In the genomic region with DNA sequence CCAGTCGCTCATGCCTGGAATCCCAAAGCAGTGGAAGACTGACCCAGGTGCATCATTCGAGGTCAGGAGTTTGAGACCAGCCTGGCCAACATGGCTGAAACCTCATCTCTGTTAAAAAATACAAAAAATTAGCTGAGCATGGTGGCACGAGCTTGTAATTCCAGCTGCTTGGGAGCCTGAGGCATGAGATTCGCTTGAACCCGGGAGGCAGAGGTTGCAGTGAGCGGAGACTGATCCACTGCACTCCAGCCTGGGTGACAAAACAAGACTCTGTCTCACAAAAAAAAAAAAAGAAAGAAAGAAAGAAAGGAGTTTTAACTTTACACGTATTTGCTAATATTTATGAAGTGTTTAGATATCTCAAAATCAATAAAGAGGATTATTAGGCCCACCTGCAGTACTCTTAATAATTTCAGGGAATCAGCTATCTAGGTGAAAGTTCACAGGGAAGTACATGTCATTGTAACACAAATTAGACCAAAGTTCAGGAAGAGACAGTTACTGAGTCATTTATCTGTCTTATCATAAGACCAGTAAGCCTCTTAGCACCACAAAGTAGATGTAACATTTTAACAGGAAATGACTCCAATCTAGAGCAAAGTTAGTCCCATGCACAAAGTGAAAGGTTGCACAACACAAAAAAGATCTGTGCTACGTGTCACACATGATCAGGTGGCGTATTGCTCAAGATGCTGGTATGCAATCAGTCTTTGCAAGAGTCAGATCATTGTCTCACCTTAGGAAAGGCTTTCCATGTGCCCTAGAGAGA, we compare ENCODE assay signal across 9 cellular contexts. TPM values are rescaled to one million over a fixed set of nuclear protein-coding genes. Genes with fewer than 3 reads are reported as not detected.
DNase-seq lines count a peak whose midpoint lies in the region; ATAC-seq, FAIRE-seq and TF ChIP-seq lines count a peak whose summit lies in the region.
"Had no signal": no experiment of that assay in that cellular context is flagged by ENCODE, and none has a peak within 500 bp of the region (broad histone marks: within the 10 kb centered on the region; RNA-seq: fewer than 3 reads in every experiment).

No MANE protein-coding gene starts in this region.

- POLR2A ChIA-PET in HEK293 (lab: Yijun Ruan, JAX): interaction anchor here (0.7 kb wide), 1 partner anchor 41 kb away, joined by 5 read pairs; no protein-coding TSS in a partner anchor

- intact Hi-C loops in activated T-helper 2 cell treated with anti-CD3 and anti-CD28 coated beads, Interferon-gamma antibody, Interleukin-2, Interleukin-4, amounts not matched to agents 10 μg/mL and 5 μg/mL and 100 μg/mL, durations not matched to agents 14 hours and 24 hours and 36 hours (cut with micrococcal nuclease): loop anchor here (1.0 kb wide), 6 partner anchors 13 to 112 kb away; partner anchors contain the start of genes HAUS6, PLIN2 and RRAGA
- intact Hi-C loops in heart right ventricle (cut with DNase I): loop anchor here in 5 of 10 donors (2.0 to 10.0 kb wide), 4 partner anchors 34 to 64 kb away; partner anchors contain the start of genes PLIN2 (in 3 of the 5) and HAUS6 (in 1 of the 5)
- intact Hi-C loops in spleen (cut with DNase I; ENCODE audit: low total_unique reads): no loop called here

- H3K36me3 ChIP-seq in HEK293 (ENCODE audit: control insufficient read depth in 2 of 2, insufficient read depth in 1 of 2, low read length in 2 of 2): no peaks in the 10 kb centered on the region
- H3K36me3 ChIP-seq in heart right ventricle: no peaks in the 10 kb centered on the region
- H3K36me3 ChIP-seq in spleen: no peaks in the 10 kb centered on the region

- DNase-seq in GM12891 (ENCODE audit: insufficient read length, low spot score) (peak; percentile 18), MV-4-11 (lab: John Stamatoyannopoulos, UW) (peak; percentile 99), heart right ventricle (no peak), spleen (peak; percentile 31), NCI-H146 treated with DMSO at 0.1 percent for 48 hours (lab: John Stamatoyannopoulos, UW; ENCODE audit: unreplicated experiment) (no peak), D341Med (ENCODE audit: low spot score) (no peak)
- DNase-seq in activated T-helper 2 cell treated with anti-CD3 and anti-CD28 coated beads, Interferon-gamma antibody, Interleukin-2, Interleukin-4, amounts not matched to agents 10 μg/mL and 5 μg/mL and 100 μg/mL, durations not matched to agents 14 hours and 24 hours and 36 hours (ENCODE audit: low spot score): peak; percentile 56

- no peaks in the 10 kb centered on the region for H3K36me3 Mint-ChIP-seq in activated T-helper 2 cell treated with anti-CD3 and anti-CD28 coated beads, Interferon-gamma antibody, Interleukin-2, Interleukin-4, amounts not matched to agents 10 μg/mL and 5 μg/mL and 100 μg/mL, durations not matched to agents 14 hours and 24 hours and 36 hours (ENCODE audit: low read depth)

- TF ChIP-seq CTCF in HEK293 (tag by site-specific recombination; IDR thresholded peaks at IDR 0.05) (no peak), heart right ventricle (IDR thresholded peaks at IDR 0.05) (no peak), spleen (IDR thresholded peaks at IDR 0.05 in 8 of 11, conservative IDR thresholded peaks at IDR 0.05 in 3 of 11) (no peak)

- no peak overlapping the region for H3K27ac ChIP-seq in HEK293 (ENCODE audit: extremely low read depth, low read depth, low read length)
- peak overlapping the region in 6 of 10 donors; percentile 2 to 85 (median 49) for H3K27ac ChIP-seq in heart right ventricle
- peak overlapping the region; percentile 60 to 91 (median 76) for H3K27ac ChIP-seq in spleen

- no peak overlapping the region for H3K4me3 ChIP-seq in HEK293 (ENCODE audit: low read depth, low read length)
- H3K4me3 ChIP-seq in heart right ventricle: peak overlapping the region in 1 of 10 donors; percentile 3
- H3K4me3 ChIP-seq in spleen: peak overlapping the region in 1 of 8 donors; percentile 29

- H3K27me3 ChIP-seq in heart right ventricle (no peaks in the 10 kb centered on the region), spleen (replicated peaks in 1 of 7) (no peaks in the 10 kb centered on the region)

- peak overlapping the region; percentile 33 for H3K4me3 Mint-ChIP-seq in activated T-helper 2 cell treated with anti-CD3 and anti-CD28 coated beads, Interferon-gamma antibody, Interleukin-2, Interleukin-4, amounts not matched to agents 10 μg/mL and 5 μg/mL and 100 μg/mL, durations not matched to agents 14 hours and 24 hours and 36 hours (ENCODE audit: low read depth)

- peak; percentile 33 to 94 (median 72) for ATAC-seq in heart right ventricle

- no peaks in the 10 kb centered on the region for H3K9me3 Mint-ChIP-seq in activated T-helper 2 cell treated with anti-CD3 and anti-CD28 coated beads, Interferon-gamma antibody, Interleukin-2, Interleukin-4, amounts not matched to agents 10 μg/mL and 5 μg/mL and 100 μg/mL, durations not matched to agents 14 hours and 24 hours and 36 hours

- H3K27me3 Mint-ChIP-seq in activated T-helper 2 cell treated with anti-CD3 and anti-CD28 coated beads, Interferon-gamma antibody, Interleukin-2, Interleukin-4, amounts not matched to agents 10 μg/mL and 5 μg/mL and 100 μg/mL, durations not matched to agents 14 hours and 24 hours and 36 hours (ENCODE audit: low read depth): no peaks in the 10 kb centered on the region

- H3K9me3 ChIP-seq in HEK293 (ENCODE audit: control insufficient read depth, insufficient read depth, low read depth, low read length) (no peaks in the 10 kb centered on the region), heart right ventricle (no peaks in the 10 kb centered on the region), spleen (no peaks in the 10 kb centered on the region)

- CTCF ChIA-PET in HEK293 (lab: Yijun Ruan, JAX): interaction anchor here (0.6 to 2.0 kb wide), 5 partner anchors 12 to 369 kb away, joined by 3 to 7 read pairs (median 4); no protein-coding TSS in a partner anchor

- H3K27ac Mint-ChIP-seq in activated T-helper 2 cell treated with anti-CD3 and anti-CD28 coated beads, Interferon-gamma antibody, Interleukin-2, Interleukin-4, amounts not matched to agents 10 μg/mL and 5 μg/mL and 100 μg/mL, durations not matched to agents 14 hours and 24 hours and 36 hours: peak overlapping the region; percentile 89

- no peak for TF ChIP-seq POLR2A in GM12891 (IDR thresholded peaks at IDR 0.05; ENCODE audit: low read depth, low read length)
- no peak for TF ChIP-seq POLR2A in spleen (IDR thresholded peaks at IDR 0.05)

- no peaks in the 10 kb centered on the region for H3K4me1 ChIP-seq in HEK293 (ENCODE audit: control insufficient read depth, insufficient read depth, low read length)
- H3K4me1 ChIP-seq in heart right ventricle: peaks cover 0 to 49% (median 11%) of the 10 kb centered on the region in 9 donors
- H3K4me1 ChIP-seq in spleen: peaks cover 0 to 26% (median 15%) of the 10 kb centered on the region in 6 donors

- FAIRE-seq in GM12891 (lab: Jason Lieb, UNC): peak; percentile 87
- FAIRE-seq: colon had no signal

- H3K4me1 Mint-ChIP-seq in activated T-helper 2 cell treated with anti-CD3 and anti-CD28 coated beads, Interferon-gamma antibody, Interleukin-2, Interleukin-4, amounts not matched to agents 10 μg/mL and 5 μg/mL and 100 μg/mL, durations not matched to agents 14 hours and 24 hours and 36 hours (ENCODE audit: low read depth): peaks cover 16% of the 10 kb centered on the region

- 63 to 68% methylated on average over 9 of the region's 9 CpGs for WGBS in heart right ventricle, 2 donors
- 45 to 58% (median 49%) methylated on average over 9 of the region's 9 CpGs for WGBS in spleen, 5 donors

TF ChIP-seq in GM12891, 5 proteins besides CTCF, POLR2A, EP300 and RAD21:
- TF ChIP-seq PAX5 (IDR thresholded peaks at IDR 0.05; ENCODE audit: insufficient read depth, low read length, severe bottlenecking): no peak
- no peak for TF ChIP-seq POLR2AphosphoS5 (IDR thresholded peaks at IDR 0.05; ENCODE audit: low read depth, low read length)
- TF ChIP-seq SPI1 (IDR thresholded peaks at IDR 0.05; ENCODE audit: low read depth, low read length): no peak
- no peak for TF ChIP-seq TAF1 (IDR thresholded peaks at IDR 0.05; ENCODE audit: low read depth, low read length)
- no peak for TF ChIP-seq POU2F2 (IDR thresholded peaks at IDR 0.05; ENCODE audit: low read depth, low read length)

TF ChIP-seq in HEK293, 187 proteins besides CTCF, POLR2A, EP300 and RAD21:
- TF ChIP-seq ZBTB17 (tag by site-specific recombination; IDR thresholded peaks at IDR 0.05) (0 out of 2 replicates have a peak, but pooled peaks have one; percentile 18), ZNF223 (tag by site-specific recombination; IDR thresholded peaks at IDR 0.05) (no peak), ZNF10 (tag by site-specific recombination; IDR thresholded peaks at IDR 0.05) (peak; percentile 64; the same call in 1 of the 2 replicates)

RNA-seq across cellular contexts. Expression of gene PLIN2, which starts 34.1 kb away (rescaled TPM):
- polyA plus RNA-seq in GM12891 (2012; ENCODE audit: low read depth, missing spikeins): 49.5 TPM
- 77.2 and 77.9 TPM in 2 replicates for total RNA-seq in activated T-helper 2 cell treated with anti-CD3 and anti-CD28 coated beads, Interferon-gamma antibody, Interleukin-2, Interleukin-4, amounts not matched to agents 10 μg/mL and 5 μg/mL and 100 μg/mL, durations not matched to agents 14 hours and 24 hours and 36 hours
- total RNA-seq in heart right ventricle (100 to 1,000 TPM in 3 of 10 donors, 10 to 100 TPM in 7; 35.4 to 205 (median 49.4) TPM), spleen (100 to 1,000 TPM in 1 of 7 donors, 10 to 100 TPM in 6; 46.2 to 105 (median 64.2) TPM)
- polyA plus RNA-seq in heart right ventricle (100 to 1,000 TPM in 1 of 2 donors, 10 to 100 TPM in 1; 35.0 to 184 TPM), spleen (10 to 100 TPM; 18.4 to 47.5 (median 46.4) TPM)

RNA-seq across cellular contexts. Expression of gene HAUS6, which starts 58.7 kb away (rescaled TPM):
- 6.8 TPM for polyA plus RNA-seq in GM12891 (2012; ENCODE audit: low read depth, missing spikeins)
- total RNA-seq in activated T-helper 2 cell treated with anti-CD3 and anti-CD28 coated beads, Interferon-gamma antibody, Interleukin-2, Interleukin-4, amounts not matched to agents 10 μg/mL and 5 μg/mL and 100 μg/mL, durations not matched to agents 14 hours and 24 hours and 36 hours: 28.3 and 31.6 TPM in 2 replicates
- total RNA-seq in heart right ventricle: 10 to 100 TPM in 1 of 10 donors, 1 to 10 TPM in 9; 4.9 to 10.4 (median 7.2) TPM
- polyA plus RNA-seq in heart right ventricle: 1 to 10 TPM; 2.6 to 4.2 TPM
- total RNA-seq in spleen: 10 to 100 TPM; 10.1 to 13.5 (median 12.8) TPM
- 1 to 10 TPM; 4.4 to 4.7 (median 4.6) TPM for polyA plus RNA-seq in spleen

Comparison
In these comparisons a context has a peak if more than half of its experiments do, and no peak if none do; other contexts are left out.
1. DNase-seq: peak in GM12891 (single experiment), MV-4-11 (single experiment), activated T-helper 2 cell treated with anti-CD3 and anti-CD28 coated beads, Interferon-gamma antibody, Interleukin-2, Interleukin-4, amounts not matched to agents 10 μg/mL and 5 μg/mL and 100 μg/mL, durations not matched to agents 14 hours and 24 hours and 36 hours (single experiment) and spleen (single experiment); none in heart right ventricle (0 of 2), NCI-H146 treated with DMSO at 0.1 percent for 48 hours (single experiment) and D341Med (single experiment).